In genomic region chr10:52221937-52222336, GRCh38 we compare ENCODE assay signal across 26 cellular contexts.
"Had no signal": no experiment of that assay in that cellular context is flagged by ENCODE, and none has a peak within 500 bp of the region (broad histone marks: within the 10 kb centered on the region; RNA-seq: fewer than 3 reads in every experiment).

No MANE protein-coding gene starts in this region.

- H3K36me3 ChIP-seq: SJSA1 had no signal

- H3K4me3 ChIP-seq: SJSA1 had no signal

- H3K27ac ChIP-seq: SJSA1 had no signal

- H3K36me3 Mint-ChIP-seq: activated CD4-positive, alpha-beta memory T cell treated with anti-CD3 and anti-CD28 coated beads for 36 hours; activated naive CD8-positive, alpha-beta T cell; brain had no signal

- FAIRE-seq: astrocyte, RCC 7860 had no signal

- H3K9me3 Mint-ChIP-seq: activated B cell treated with CpG ODN at 0.5 μM for 24 hours; activated CD4-positive, alpha-beta memory T cell treated with anti-CD3 and anti-CD28 coated beads for 36 hours; activated CD4-positive, alpha-beta T cell treated with anti-CD3 and anti-CD28 coated beads, Interleukin-2, amount 10 ng/mL, durations not matched to agents 7 days and 5 days; activated naive CD4-positive, alpha-beta T cell treated with anti-CD3 and anti-CD28 coated beads for 36 hours; activated T-cell treated with anti-CD3 and anti-CD28 coated beads, Interleukin-2, amount 50 U/mL, for 4 hours; central memory CD8-positive, alpha-beta T cell; T-helper 1 cell treated with Interleukin-12 subunit alpha and Interleukin-12 subunit beta and Interleukin-4 antibody, amounts not matched to agents 30 μg/mL and 1 μg/mL, for 36 hours had no signal

- H3K4me3 Mint-ChIP-seq: activated B cell treated with CpG ODN at 0.5 μM for 24 hours; activated CD4-positive, alpha-beta memory T cell treated with anti-CD3 and anti-CD28 coated beads for 36 hours; activated CD4-positive, alpha-beta T cell treated with anti-CD3 and anti-CD28 coated beads, Interleukin-2, amount 10 ng/mL, durations not matched to agents 7 days and 5 days; activated naive CD4-positive, alpha-beta T cell treated with anti-CD3 and anti-CD28 coated beads for 36 hours; activated naive CD8-positive, alpha-beta T cell; activated T-cell treated with anti-CD3 and anti-CD28 coated beads, Interleukin-2, amount 50 U/mL, for 4 hours; brain; central memory CD8-positive, alpha-beta T cell; T-helper 1 cell treated with Interleukin-12 subunit alpha and Interleukin-12 subunit beta and Interleukin-4 antibody, amounts not matched to agents 30 μg/mL and 1 μg/mL, for 36 hours had no signal

- H3K9me3 ChIP-seq: SJSA1 had no signal

- H3K27me3 ChIP-seq: SJSA1 had no signal

- H3K27me3 Mint-ChIP-seq: activated B cell treated with CpG ODN at 0.5 μM for 24 hours; activated CD4-positive, alpha-beta memory T cell treated with anti-CD3 and anti-CD28 coated beads for 36 hours; activated naive CD8-positive, alpha-beta T cell; central memory CD8-positive, alpha-beta T cell had no signal

- H3K4me1 Mint-ChIP-seq: activated CD4-positive, alpha-beta T cell treated with anti-CD3 and anti-CD28 coated beads, Interleukin-2, amount 10 ng/mL, durations not matched to agents 7 days and 5 days; central memory CD8-positive, alpha-beta T cell had no signal

- DNase-seq: activated B cell treated with CpG ODN at 0.5 μM for 24 hours; activated CD4-positive, alpha-beta memory T cell treated with anti-CD3 and anti-CD28 coated beads for 36 hours; activated CD4-positive, alpha-beta T cell treated with anti-CD3 and anti-CD28 coated beads, Interleukin-2, amount 10 ng/mL, durations not matched to agents 7 days and 5 days; activated CD8-positive, alpha-beta memory T cell treated with anti-CD3 and anti-CD28 coated beads for 24 hours; activated effector memory CD4-positive, alpha-beta T cell treated with anti-CD3 and anti-CD28 coated beads, Interleukin-2, amount 50 U/mL, for 16 hours; activated naive CD4-positive, alpha-beta T cell treated with anti-CD3 and anti-CD28 coated beads for 36 hours; activated T-cell treated with anti-CD3 and anti-CD28 coated beads, Interleukin-2, amount 50 U/mL, for 4 hours; amygdala; cortex of kidney; NCI-H1105 treated with DMSO at 0.1 percent for 48 hours; NCI-H1436 treated with DMSO at 0.1 percent for 48 hours; NCI-H187; NCI-H2081 treated with DMSO at 0.1 percent for 48 hours; NCI-H345; NCI-H510A; NCI-H526 treated with DMSO at 0.1 percent for 48 hours; PC-3; SW 1271; T-helper 9 cell had no signal

- H3K4me1 ChIP-seq: SJSA1 had no signal

- H3K27ac Mint-ChIP-seq: activated B cell treated with CpG ODN at 0.5 μM for 24 hours; activated CD4-positive, alpha-beta memory T cell treated with anti-CD3 and anti-CD28 coated beads for 36 hours; activated CD4-positive, alpha-beta T cell treated with anti-CD3 and anti-CD28 coated beads, Interleukin-2, amount 10 ng/mL, durations not matched to agents 7 days and 5 days; activated naive CD4-positive, alpha-beta T cell treated with anti-CD3 and anti-CD28 coated beads for 36 hours; activated naive CD8-positive, alpha-beta T cell; brain; T-helper 1 cell treated with Interleukin-12 subunit alpha and Interleukin-12 subunit beta and Interleukin-4 antibody, amounts not matched to agents 30 μg/mL and 1 μg/mL, for 36 hours had no signal
